ENCODE assay signal across 8 cellular contexts in the genomic region with DNA sequence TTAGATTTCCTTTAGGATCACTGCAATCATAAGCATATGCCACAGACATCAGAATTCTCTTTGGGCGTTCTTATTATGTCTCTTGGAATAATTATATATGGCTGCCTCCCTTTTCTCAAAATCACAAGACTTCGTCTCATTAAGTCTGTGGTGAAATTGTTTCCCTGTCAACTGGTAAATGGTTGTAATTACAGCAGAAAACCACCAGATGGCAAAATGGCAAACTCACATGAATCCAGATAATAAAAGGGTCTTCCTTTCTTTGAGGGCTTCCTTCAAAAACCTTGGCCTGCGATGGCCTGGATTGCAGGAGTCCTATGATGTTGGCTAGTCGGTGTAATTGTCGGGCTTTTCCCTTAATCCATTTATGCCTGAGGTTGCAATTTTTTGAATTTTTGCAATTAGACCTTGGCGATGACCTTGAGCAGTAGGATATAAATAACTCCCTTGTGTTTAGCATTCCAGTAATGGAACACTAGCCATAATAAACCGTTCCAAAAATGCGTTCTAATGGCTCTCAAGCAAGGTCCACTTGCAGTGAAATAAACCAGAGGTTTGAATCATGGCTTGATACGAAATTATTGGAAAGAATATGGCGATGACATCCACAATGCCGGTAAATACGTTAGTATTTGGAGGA.
A peak's percentile ranks its signal among the peaks of the same experiment; 100 is the strongest.
DNase-seq lines count a peak whose midpoint lies in the region; TF ChIP-seq lines count a peak whose summit lies in the region.

No MANE protein-coding gene starts in this region.

- H3K9me3 Mint-ChIP-seq in activated naive CD8-positive, alpha-beta T cell treated with anti-CD3 and anti-CD28 coated beads for 36 hours, result no peaks in the 10 kb centered on the region

- H3K36me3 Mint-ChIP-seq in activated naive CD8-positive, alpha-beta T cell treated with anti-CD3 and anti-CD28 coated beads for 36 hours, result no peaks in the 10 kb centered on the region

- no peak overlapping the region for H3K27ac Mint-ChIP-seq in activated naive CD8-positive, alpha-beta T cell treated with anti-CD3 and anti-CD28 coated beads for 36 hours

- DNase-seq in SKM-1 treated with dmso at 0.1 percent for 144 hours (lab: John Stamatoyannopoulos, UW; ENCODE audit: unreplicated experiment) (peak; percentile 37), SKM-1 (lab: John Stamatoyannopoulos, UW; ENCODE audit: unreplicated experiment) (no peak), HT1080 (ENCODE audit: low read depth) (peak; percentile 34), SHP77 (lab: John Stamatoyannopoulos, UW) (peak; percentile 17 to 24), fibroblast of villous mesenchyme (ENCODE audit: low read depth) (peak; percentile 18), renal cortical epithelial cell (ENCODE audit: low read depth) (peak; percentile 56)
- no peak for DNase-seq in activated naive CD8-positive, alpha-beta T cell treated with anti-CD3 and anti-CD28 coated beads for 36 hours
- no peak for DNase-seq in stimulated activated CD4-positive, alpha-beta T cell treated with anti-CD3 and anti-CD28 coated beads, Interleukin-4, amount 100 ng/mL, for 24 hours

- TF ChIP-seq CTCF in fibroblast of villous mesenchyme (IDR thresholded peaks at IDR 0.05; ENCODE audit: insufficient read depth, low read depth, low read length), result peak; percentile 51

- H3K4me3 ChIP-seq in fibroblast of villous mesenchyme (ENCODE audit: low read depth, low read length), result no peak overlapping the region

- no peak overlapping the region for H3K4me3 Mint-ChIP-seq in activated naive CD8-positive, alpha-beta T cell treated with anti-CD3 and anti-CD28 coated beads for 36 hours

- H3K4me1 Mint-ChIP-seq in activated naive CD8-positive, alpha-beta T cell treated with anti-CD3 and anti-CD28 coated beads for 36 hours, result no peaks in the 10 kb centered on the region

- peaks cover 4% of the 10 kb centered on the region for H3K27me3 Mint-ChIP-seq in activated naive CD8-positive, alpha-beta T cell treated with anti-CD3 and anti-CD28 coated beads for 36 hours

Comparison
In these comparisons a context has a peak if more than half of its experiments do, and no peak if none do; other contexts are left out.
1. DNase-seq: peak in SKM-1 treated with dmso at 0.1 percent for 144 hours (single experiment), HT1080 (single experiment), SHP77 (2 of 2), fibroblast of villous mesenchyme (single experiment) and renal cortical epithelial cell (single experiment); none in SKM-1 (single experiment), activated naive CD8-positive, alpha-beta T cell treated with anti-CD3 and anti-CD28 coated beads for 36 hours (single experiment) and stimulated activated CD4-positive, alpha-beta T cell treated with anti-CD3 and anti-CD28 coated beads, Interleukin-4, amount 100 ng/mL, for 24 hours (single experiment).